ENCODE assay signal across 19 cellular contexts in genomic region chr2:30981519-30981918, GRCh38.
"Had no signal": no experiment of that assay in that cellular context is flagged by ENCODE, and none has a peak within 500 bp of the region (broad histone marks: within the 10 kb centered on the region; RNA-seq: fewer than 3 reads in every experiment).

No MANE protein-coding gene starts in this region.

- H3K9me3 Mint-ChIP-seq: activated CD4-positive, alpha-beta T cell treated with anti-CD3 and anti-CD28 coated beads, Interleukin-2, amount 10 ng/mL, durations not matched to agents 7 days and 5 days; activated CD8-positive, alpha-beta T cell treated with anti-CD3 and anti-CD28 coated beads for 36 hours; activated naive CD4-positive, alpha-beta T cell treated with anti-CD3 and anti-CD28 coated beads, Interleukin-2, amount 10 ng/mL, durations not matched to agents 7 days and 5 days; endodermal cell; stimulated activated effector memory CD8-positive, alpha-beta T cell treated with anti-CD3 and anti-CD28 coated beads, Interleukin-12 subunit alpha, Interleukin-12 subunit beta, amount 100 ng/mL, for 72 hours had no signal

- DNase-seq: activated CD4-positive, alpha-beta T cell treated with anti-CD3 and anti-CD28 coated beads, Interleukin-2, amount 10 ng/mL, durations not matched to agents 7 days and 5 days; activated CD8-positive, alpha-beta memory T cell treated with anti-CD3 and anti-CD28 coated beads, Interleukin-2, amount 10 ng/mL, durations not matched to agents 7 days and 5 days; activated CD8-positive, alpha-beta T cell treated with anti-CD3 and anti-CD28 coated beads for 36 hours; activated effector memory CD4-positive, alpha-beta T cell treated with anti-CD3 and anti-CD28 coated beads, Interleukin-2, amount 50 U/mL, for 16 hours; activated naive CD4-positive, alpha-beta T cell treated with anti-CD3 and anti-CD28 coated beads, Interleukin-2, amount 10 ng/mL, durations not matched to agents 7 days and 5 days; activated T-cell treated with anti-CD3 and anti-CD28 coated beads for 4 hours; anterior cingulate cortex; brain microvascular endothelial cell; endodermal cell; head of caudate nucleus; mesenchymal stem cell; naive thymus-derived CD4-positive, alpha-beta T cell; SIG-M5; SK-N-SH; stimulated activated CD4-positive, alpha-beta T cell treated with anti-CD3 and anti-CD28 coated beads, Interleukin-12 subunit alpha, Interleukin-12 subunit beta, amount 100 ng/mL, for 4 hours; stomach; T-helper 2 cell; upper lobe of right lung had no signal

- H3K4me3 Mint-ChIP-seq: activated CD4-positive, alpha-beta T cell treated with anti-CD3 and anti-CD28 coated beads, Interleukin-2, amount 10 ng/mL, durations not matched to agents 7 days and 5 days; activated CD8-positive, alpha-beta memory T cell treated with anti-CD3 and anti-CD28 coated beads, Interleukin-2, amount 10 ng/mL, durations not matched to agents 7 days and 5 days; activated CD8-positive, alpha-beta T cell treated with anti-CD3 and anti-CD28 coated beads for 36 hours; activated naive CD4-positive, alpha-beta T cell treated with anti-CD3 and anti-CD28 coated beads, Interleukin-2, amount 10 ng/mL, durations not matched to agents 7 days and 5 days; endodermal cell; naive thymus-derived CD4-positive, alpha-beta T cell; stimulated activated effector memory CD8-positive, alpha-beta T cell treated with anti-CD3 and anti-CD28 coated beads, Interleukin-12 subunit alpha, Interleukin-12 subunit beta, amount 100 ng/mL, for 72 hours had no signal

- H3K27ac Mint-ChIP-seq: activated CD4-positive, alpha-beta T cell treated with anti-CD3 and anti-CD28 coated beads, Interleukin-2, amount 10 ng/mL, durations not matched to agents 7 days and 5 days; activated CD8-positive, alpha-beta memory T cell treated with anti-CD3 and anti-CD28 coated beads, Interleukin-2, amount 10 ng/mL, durations not matched to agents 7 days and 5 days; activated CD8-positive, alpha-beta T cell treated with anti-CD3 and anti-CD28 coated beads for 36 hours; activated naive CD4-positive, alpha-beta T cell treated with anti-CD3 and anti-CD28 coated beads, Interleukin-2, amount 10 ng/mL, durations not matched to agents 7 days and 5 days; endodermal cell; naive thymus-derived CD4-positive, alpha-beta T cell; stimulated activated effector memory CD8-positive, alpha-beta T cell treated with anti-CD3 and anti-CD28 coated beads, Interleukin-12 subunit alpha, Interleukin-12 subunit beta, amount 100 ng/mL, for 72 hours had no signal

- H3K36me3 Mint-ChIP-seq: activated CD8-positive, alpha-beta memory T cell treated with anti-CD3 and anti-CD28 coated beads, Interleukin-2, amount 10 ng/mL, durations not matched to agents 7 days and 5 days; activated naive CD4-positive, alpha-beta T cell treated with anti-CD3 and anti-CD28 coated beads, Interleukin-2, amount 10 ng/mL, durations not matched to agents 7 days and 5 days; naive thymus-derived CD4-positive, alpha-beta T cell; stimulated activated effector memory CD8-positive, alpha-beta T cell treated with anti-CD3 and anti-CD28 coated beads, Interleukin-12 subunit alpha, Interleukin-12 subunit beta, amount 100 ng/mL, for 72 hours had no signal

- H3K4me1 Mint-ChIP-seq: activated CD4-positive, alpha-beta T cell treated with anti-CD3 and anti-CD28 coated beads, Interleukin-2, amount 10 ng/mL, durations not matched to agents 7 days and 5 days; activated naive CD4-positive, alpha-beta T cell treated with anti-CD3 and anti-CD28 coated beads, Interleukin-2, amount 10 ng/mL, durations not matched to agents 7 days and 5 days; naive thymus-derived CD4-positive, alpha-beta T cell; stimulated activated effector memory CD8-positive, alpha-beta T cell treated with anti-CD3 and anti-CD28 coated beads, Interleukin-12 subunit alpha, Interleukin-12 subunit beta, amount 100 ng/mL, for 72 hours had no signal

- H3K27me3 Mint-ChIP-seq: activated CD4-positive, alpha-beta T cell treated with anti-CD3 and anti-CD28 coated beads, Interleukin-2, amount 10 ng/mL, durations not matched to agents 7 days and 5 days had no signal
